8 cellular contexts compared by ENCODE assay signal in genomic region chr1:183804382-183804781, GRCh38. TPM values are rescaled to one million over a fixed set of nuclear protein-coding genes. Genes with fewer than 3 reads are reported as not detected.
DNase-seq lines count a peak whose midpoint lies in the region; ATAC-seq and TF ChIP-seq lines count a peak whose summit lies in the region.

No MANE protein-coding gene starts in this region.

- POLR2A ChIA-PET in HEK293 (lab: Yijun Ruan, JAX): no interaction called here

- H3K27me3 ChIP-seq in right atrium auricular region: no peaks in the 10 kb centered on the region
- H3K27me3 ChIP-seq in skeletal muscle tissue (ENCODE audit: control insufficient read depth in 3 of 3, insufficient read depth in 3 of 3, low read length in 3 of 3): no peaks in the 10 kb centered on the region
- no peaks in the 10 kb centered on the region for H3K27me3 ChIP-seq in SJCRH30

- H3K9me3 Mint-ChIP-seq in activated naive CD8-positive, alpha-beta T cell treated with anti-CD3 and anti-CD28 coated beads, Interleukin-2, amount 50 U/mL, for 24 hours: peaks cover 27% of the 10 kb centered on the region

- H3K27me3 Mint-ChIP-seq in activated naive CD8-positive, alpha-beta T cell treated with anti-CD3 and anti-CD28 coated beads, Interleukin-2, amount 50 U/mL, for 24 hours: peaks cover 28% of the 10 kb centered on the region

- no peaks in the 10 kb centered on the region; the same call in 1 of the 2 replicates for H3K4me1 ChIP-seq in HEK293 (ENCODE audit: control insufficient read depth, insufficient read depth, low read length)
- peaks cover 0 to 20% of the 10 kb centered on the region in 2 donors for H3K4me1 ChIP-seq in right atrium auricular region
- peaks cover 2 to 23% (median 6%) of the 10 kb centered on the region in 3 donors for H3K4me1 ChIP-seq in skeletal muscle tissue (ENCODE audit: control insufficient read depth in 3 of 3, insufficient read depth in 3 of 3, low read length in 3 of 3)
- no peaks in the 10 kb centered on the region for H3K4me1 ChIP-seq in SJCRH30

- H3K36me3 ChIP-seq in HEK293 (ENCODE audit: control insufficient read depth in 2 of 2, insufficient read depth in 1 of 2, low read length in 2 of 2) (no peaks in the 10 kb centered on the region), right atrium auricular region (no peaks in the 10 kb centered on the region), skeletal muscle tissue (ENCODE audit: control insufficient read depth in 3 of 3, insufficient read depth in 3 of 3, low read length in 3 of 3) (no peaks in the 10 kb centered on the region), SJCRH30 (no peaks in the 10 kb centered on the region)

- no peak for DNase-seq in activated naive CD8-positive, alpha-beta T cell treated with anti-CD3 and anti-CD28 coated beads, Interleukin-2, amount 50 U/mL, for 24 hours
- no peak for DNase-seq in right atrium auricular region (ENCODE audit: low spot score)
- DNase-seq in SJCRH30: no peak
- DNase-seq in NK-92 (lab: John Stamatoyannopoulos, UW; ENCODE audit: unreplicated experiment): no peak

- H3K9me3 ChIP-seq in HEK293 (ENCODE audit: control insufficient read depth, insufficient read depth, low read depth, low read length) (no peaks in the 10 kb centered on the region), right atrium auricular region (peaks cover 0 to 10% of the 10 kb centered on the region in 2 donors), skeletal muscle tissue (ENCODE audit: control insufficient read depth in 3 of 3, low read length in 3 of 3) (peaks cover 0 to 4% (median 3%) of the 10 kb centered on the region in 3 donors), SJCRH30 (replicated peaks) (no peaks in the 10 kb centered on the region)

- no peak overlapping the region for H3K27ac Mint-ChIP-seq in activated naive CD8-positive, alpha-beta T cell treated with anti-CD3 and anti-CD28 coated beads, Interleukin-2, amount 50 U/mL, for 24 hours

- H3K4me3 Mint-ChIP-seq in activated naive CD8-positive, alpha-beta T cell treated with anti-CD3 and anti-CD28 coated beads, Interleukin-2, amount 50 U/mL, for 24 hours: peak overlapping the region; percentile 83

- TF ChIP-seq CTCF in HEK293 (tag by site-specific recombination; IDR thresholded peaks at IDR 0.05) (no peak), right atrium auricular region (IDR thresholded peaks at IDR 0.05) (no peak)

- H3K4me1 Mint-ChIP-seq in activated naive CD8-positive, alpha-beta T cell treated with anti-CD3 and anti-CD28 coated beads, Interleukin-2, amount 50 U/mL, for 24 hours: peaks cover 14% of the 10 kb centered on the region

- H3K36me3 Mint-ChIP-seq in activated naive CD8-positive, alpha-beta T cell treated with anti-CD3 and anti-CD28 coated beads, Interleukin-2, amount 50 U/mL, for 24 hours (ENCODE audit: low read depth): peaks cover 16% of the 10 kb centered on the region

- peak overlapping the region; percentile 52; the same call in 1 of the 2 replicates for H3K27ac ChIP-seq in HEK293 (ENCODE audit: extremely low read depth, low read depth, low read length)
- peak overlapping the region; percentile 78 to 81 for H3K27ac ChIP-seq in right atrium auricular region
- H3K27ac ChIP-seq in skeletal muscle tissue (ENCODE audit: low read depth, low read length): peak overlapping the region; percentile 79
- H3K27ac ChIP-seq in SJCRH30: no peak overlapping the region

- H3K4me3 ChIP-seq in HEK293 (ENCODE audit: low read depth, low read length): peak overlapping the region; percentile 51
- peak overlapping the region; percentile 59 to 68 for H3K4me3 ChIP-seq in right atrium auricular region
- H3K4me3 ChIP-seq in skeletal muscle tissue (ENCODE audit: low read length in 3 of 3): peak overlapping the region in 2 of 3 donors; percentile 79 to 94
- H3K4me3 ChIP-seq in SJCRH30: no peak overlapping the region

- ATAC-seq in activated naive CD8-positive, alpha-beta T cell treated with anti-CD3 and anti-CD28 coated beads, Interleukin-2, amount 50 U/mL, for 24 hours: no peak
- ATAC-seq in HG03565 (IDR thresholded peaks at IDR 0.05; ENCODE audit: unreplicated experiment) (no peak), GM19397 (IDR thresholded peaks at IDR 0.05; ENCODE audit: unreplicated experiment) (no peak)

- peak overlapping the region; percentile 66 to 95 (median 80) for H3K9ac ChIP-seq in skeletal muscle tissue (ENCODE audit: low read depth in 1 of 3, low read length in 3 of 3)

- CTCF ChIA-PET in HEK293 (lab: Yijun Ruan, JAX): no interaction called here

TF ChIP-seq in HEK293, 187 proteins besides CTCF, POLR2A, EP300 and RAD21:
- TF ChIP-seq, protein P1, sequence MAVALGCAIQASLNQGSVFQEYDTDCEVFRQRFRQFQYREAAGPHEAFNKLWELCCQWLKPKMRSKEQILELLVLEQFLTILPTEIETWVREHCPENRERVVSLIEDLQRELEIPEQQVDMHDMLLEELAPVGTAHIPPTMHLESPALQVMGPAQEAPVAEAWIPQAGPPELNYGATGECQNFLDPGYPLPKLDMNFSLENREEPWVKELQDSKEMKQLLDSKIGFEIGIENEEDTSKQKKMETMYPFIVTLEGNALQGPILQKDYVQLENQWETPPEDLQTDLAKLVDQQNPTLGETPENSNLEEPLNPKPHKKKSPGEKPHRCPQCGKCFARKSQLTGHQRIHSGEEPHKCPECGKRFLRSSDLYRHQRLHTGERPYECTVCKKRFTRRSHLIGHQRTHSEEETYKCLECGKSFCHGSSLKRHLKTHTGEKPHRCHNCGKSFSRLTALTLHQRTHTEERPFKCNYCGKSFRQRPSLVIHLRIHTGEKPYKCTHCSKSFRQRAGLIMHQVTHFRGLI (tag by site-specific recombination; IDR thresholded peaks at IDR 0.05): peak; percentile 59; the same call in 1 of the 2 replicates
- no peak for TF ChIP-seq ZIC2 (tag by site-specific recombination; IDR thresholded peaks at IDR 0.05)

RNA-seq across cellular contexts. Expression of gene RGL1, which starts 0.5 kb away (rescaled TPM):
- 10 to 100 TPM; 14.9 to 22.7 TPM for total RNA-seq in right atrium auricular region
- total RNA-seq in skeletal muscle tissue: 28.2 TPM
- 0.32 and 0.35 TPM in 2 replicates for total RNA-seq in SJCRH30 (2014; rRNA removed; shearing (Covaris generic))

Comparison
In these comparisons a context has a peak if more than half of its experiments do, and no peak if none do; other contexts are left out.
1. RNA of gene RGL1, which starts 0.5 kb away (total RNA-seq): 28.2 TPM in skeletal muscle tissue (single experiment) and 14.9 to 22.7 TPM in right atrium auricular region; 0.32 to 0.35 TPM in SJCRH30; every median in the first group is over 10 times any median in the second.